ENCODE assay signal across 22 cellular contexts in genomic region chr6:159894991-159895390, GRCh38. TPM values are rescaled to one million over a fixed set of nuclear protein-coding genes. Genes with fewer than 3 reads are reported as not detected.
DNase-seq lines count a peak whose midpoint lies in the region; ATAC-seq and TF ChIP-seq lines count a peak whose summit lies in the region.
"Had no signal": no experiment of that assay in that cellular context is flagged by ENCODE, and none has a peak within 500 bp of the region (broad histone marks: within the 10 kb centered on the region; RNA-seq: fewer than 3 reads in every experiment).

No MANE protein-coding gene starts in this region.

- H3K36me3 ChIP-seq in mammary epithelial cell (ENCODE audit: insufficient read depth, low read length), result no peaks in the 10 kb centered on the region
- no peaks in the 10 kb centered on the region for H3K36me3 ChIP-seq in stomach

- no peak for TF ChIP-seq CTCF in mammary epithelial cell (conservative IDR thresholded peaks at IDR 0.05 in 1 of 2, IDR thresholded peaks at IDR 0.05 in 1 of 2; ENCODE audit: extremely low read depth in 1 of 2, insufficient read depth in 1 of 2, low read depth in 1 of 2, low read length in 2 of 2)
- no peak for TF ChIP-seq CTCF in MCF 10A (IDR thresholded peaks at IDR 0.05; ENCODE audit: unreplicated experiment)
- TF ChIP-seq CTCF in stomach (IDR thresholded peaks at IDR 0.05), result no peak

- H3K4me3 Mint-ChIP-seq in MCF 10A (ENCODE audit: unreplicated experiment), result no peak overlapping the region
- no peak overlapping the region for H3K4me3 Mint-ChIP-seq in natural killer cell treated with Interleukin-12 subunit alpha and Interleukin-12 subunit beta and Interleukin-15 and Interleukin-18, amount 100 ng/mL, for 72 hours
- H3K4me3 Mint-ChIP-seq: CD4-positive, alpha-beta memory T cell; GM23338; H9 had no signal

- no peaks in the 10 kb centered on the region for H3K36me3 Mint-ChIP-seq in MCF 10A (ENCODE audit: insufficient read depth, unreplicated experiment)
- no peaks in the 10 kb centered on the region for H3K36me3 Mint-ChIP-seq in natural killer cell treated with Interleukin-12 subunit alpha and Interleukin-12 subunit beta and Interleukin-15 and Interleukin-18, amount 100 ng/mL, for 72 hours
- H3K36me3 Mint-ChIP-seq: CD4-positive, alpha-beta memory T cell had no signal

- no peak overlapping the region for H3K9ac ChIP-seq in mammary epithelial cell (ENCODE audit: insufficient read depth, low read length)

- H3K4me1 ChIP-seq in mammary epithelial cell (ENCODE audit: insufficient read depth, low read length), result peaks cover 2% of the 10 kb centered on the region
- H3K4me1 ChIP-seq in stomach, result peaks cover 0 to 3% (median 0%) of the 10 kb centered on the region in 4 donors

- H4K20me1 ChIP-seq in mammary epithelial cell (ENCODE audit: insufficient read depth, low read length), result no peaks in the 10 kb centered on the region

- CTCF ChIA-PET in mammary epithelial cell (lab: Charles Lee; ENCODE audit: low non-redundant PET), result no interaction called here
- CTCF ChIA-PET in MCF 10A (lab: Yijun Ruan, JAX), result no interaction called here

- H3K27ac ChIP-seq in mammary epithelial cell (ENCODE audit: insufficient read depth, low read depth, low read length) (no peak overlapping the region), stomach (no peak overlapping the region)

- H3K27me3 Mint-ChIP-seq in MCF 10A (ENCODE audit: insufficient read depth, unreplicated experiment), result peaks cover 24% of the 10 kb centered on the region
- H3K27me3 Mint-ChIP-seq in natural killer cell treated with Interleukin-12 subunit alpha and Interleukin-12 subunit beta and Interleukin-15 and Interleukin-18, amount 100 ng/mL, for 72 hours, result peaks cover 25 to 47% of the 10 kb centered on the region in 2 donors

- H3K4me3 ChIP-seq in mammary epithelial cell (replicated peaks in 1 of 3; ENCODE audit: insufficient read depth in 1 of 3, low read depth in 2 of 3, low read length in 3 of 3) (no peak overlapping the region), stomach (no peak overlapping the region)
- H3K4me3 ChIP-seq: GM23338 had no signal

- ATAC-seq in esophagus mucosa, result peak; percentile 77
- ATAC-seq in natural killer cell treated with Interleukin-12 subunit alpha and Interleukin-12 subunit beta and Interleukin-15 and Interleukin-18, amount 100 ng/mL, for 72 hours, result no peak
- no peak for ATAC-seq in HG03520 (IDR thresholded peaks at IDR 0.05; ENCODE audit: unreplicated experiment)
- ATAC-seq: GM23338, HCT116 had no signal

- no peak for TF ChIP-seq POLR2A in stomach (IDR thresholded peaks at IDR 0.05)

- no peak overlapping the region for H2AFZ ChIP-seq in mammary epithelial cell (ENCODE audit: low read depth, low read length)
- H2AFZ ChIP-seq: GM23338 had no signal

- POLR2A ChIA-PET in MCF 10A (lab: Yijun Ruan, JAX), result interaction anchor here (0.7 kb wide), 1 partner anchor 43 kb away, joined by 3 read pairs; no protein-coding TSS in a partner anchor

- H3K9me3 ChIP-seq in mammary epithelial cell (replicated peaks; ENCODE audit: insufficient read depth, low read length) (no peaks in the 10 kb centered on the region), stomach (no peaks in the 10 kb centered on the region)

- intact Hi-C loops in mammary epithelial cell (cut with micrococcal nuclease) (no loop called here), MCF 10A (cut with micrococcal nuclease) (no loop called here), stomach (cut with DNase I; ENCODE audit: low total_unique reads) (no loop called here)

- no peaks in the 10 kb centered on the region for H3K79me2 ChIP-seq in mammary epithelial cell (ENCODE audit: insufficient read depth, low read length)

- no peak for TF ChIP-seq EP300 in stomach (IDR thresholded peaks at IDR 0.05)

- WGBS in mammary epithelial cell (ENCODE audit: low coverage, missing lambda C conversion rate), result 41% methylated on average over 4 of the region's 4 CpGs
- WGBS in stomach, 5 donors, result 25 to 49% (median 35%) methylated on average over 4 of the region's 4 CpGs

- in situ Hi-C loops in mammary epithelial cell (cut with MboI; ENCODE audit: low sequenced_read_pairs in 2 of 2), result no loop called here

- H3K27ac Mint-ChIP-seq in MCF 10A (ENCODE audit: low read depth, unreplicated experiment), result no peak overlapping the region
- H3K27ac Mint-ChIP-seq in natural killer cell treated with Interleukin-12 subunit alpha and Interleukin-12 subunit beta and Interleukin-15 and Interleukin-18, amount 100 ng/mL, for 72 hours, result no peak overlapping the region
- H3K27ac Mint-ChIP-seq: CD4-positive, alpha-beta memory T cell; GM23338; H9 had no signal

- H3K9me3 Mint-ChIP-seq in MCF 10A (ENCODE audit: unreplicated experiment), result no peaks in the 10 kb centered on the region
- H3K9me3 Mint-ChIP-seq in natural killer cell treated with Interleukin-12 subunit alpha and Interleukin-12 subunit beta and Interleukin-15 and Interleukin-18, amount 100 ng/mL, for 72 hours, result no peaks in the 10 kb centered on the region
- H3K9me3 Mint-ChIP-seq: GM23338 had no signal

- H3K4me2 ChIP-seq in mammary epithelial cell (ENCODE audit: insufficient read depth, low read depth, low read length), result no peak overlapping the region
- H3K4me2 ChIP-seq: GM23338 had no signal

- dilution Hi-C loops in mammary epithelial cell (cut with HindIII; ENCODE audit: low sequenced_read_pairs), result no loop called here

- H3K4me1 Mint-ChIP-seq in MCF 10A (ENCODE audit: insufficient read depth, unreplicated experiment), result peaks cover 1% of the 10 kb centered on the region
- H3K4me1 Mint-ChIP-seq in natural killer cell treated with Interleukin-12 subunit alpha and Interleukin-12 subunit beta and Interleukin-15 and Interleukin-18, amount 100 ng/mL, for 72 hours (ENCODE audit: low read depth in 2 of 2), result peaks cover 0 to 3% of the 10 kb centered on the region in 2 donors
- H3K4me1 Mint-ChIP-seq: CD4-positive, alpha-beta memory T cell; GM23338 had no signal

- BruUV-seq in mammary epithelial cell (replicated peaks; lab: Mats Ljungman, UMichigan), result no TSS peak
- no TSS peak for BruUV-seq in MCF 10A (replicated peaks; lab: Mats Ljungman, UMichigan)

- DNase-seq in mammary epithelial cell, result peak; percentile 5
- DNase-seq in MCF 10A (ENCODE audit: unreplicated experiment), result no peak
- peak; percentile 54 for DNase-seq in stomach
- no peak for DNase-seq in natural killer cell treated with Interleukin-12 subunit alpha and Interleukin-12 subunit beta and Interleukin-15 and Interleukin-18, amount 100 ng/mL, for 72 hours (ENCODE audit: low spot score)
- DNase-seq: C1 segment of cervical spinal cord; Calu3; CD4-positive, alpha-beta memory T cell; COR-L47; DMS53; DMS79 treated with DMSO at 0.1 percent for 48 hours; GF-D8; H9 had no signal

- H3K27me3 ChIP-seq in mammary epithelial cell (ENCODE audit: insufficient read depth, low read length), result peaks cover 5% of the 10 kb centered on the region
- peaks cover 0 to 37% (median 0%) of the 10 kb centered on the region in 3 donors for H3K27me3 ChIP-seq in stomach

RNA-seq across cellular contexts. Expression of gene MAS1, which starts 4.2 kb away (rescaled TPM):
- not detected for total RNA-seq in mammary epithelial cell
- not detected for polyA plus RNA-seq in mammary epithelial cell
- polyA minus RNA-seq in mammary epithelial cell, result not detected
- total RNA-seq in MCF 10A (2022), result not detected in 2 replicates
- total RNA-seq in esophagus mucosa, result not detected
- under 1 TPM in 1 of 5 donors, not detected in 4; 0.18 TPM for total RNA-seq in stomach
- polyA plus RNA-seq in stomach, result under 1 TPM in 1 of 3 donors, not detected in 2; under 0.01 TPM
- total RNA-seq in natural killer cell treated with Interleukin-12 subunit alpha and Interleukin-12 subunit beta and Interleukin-15 and Interleukin-18, amount 100 ng/mL, for 72 hours, result under 1 TPM in 1 of 2 donors, not detected in 1; 0.02 TPM
- total RNA-seq: A172; A673; Calu3; CD4-positive, alpha-beta memory T cell; Daoy; G401; H4 had no signal
- polyA plus RNA-seq: BJ; CD4-positive, alpha-beta memory T cell; GM23338 had no signal

Comparison
In these comparisons a context has a peak if more than half of its experiments do, and no peak if none do; other contexts are left out.
1. DNase-seq: peak in mammary epithelial cell (single experiment) and stomach (single experiment); none in MCF 10A (single experiment) and natural killer cell treated with Interleukin-12 subunit alpha and Interleukin-12 subunit beta and Interleukin-15 and Interleukin-18, amount 100 ng/mL, for 72 hours (single experiment).